ENCODE assay signal across 3 cellular contexts in the genomic region with DNA sequence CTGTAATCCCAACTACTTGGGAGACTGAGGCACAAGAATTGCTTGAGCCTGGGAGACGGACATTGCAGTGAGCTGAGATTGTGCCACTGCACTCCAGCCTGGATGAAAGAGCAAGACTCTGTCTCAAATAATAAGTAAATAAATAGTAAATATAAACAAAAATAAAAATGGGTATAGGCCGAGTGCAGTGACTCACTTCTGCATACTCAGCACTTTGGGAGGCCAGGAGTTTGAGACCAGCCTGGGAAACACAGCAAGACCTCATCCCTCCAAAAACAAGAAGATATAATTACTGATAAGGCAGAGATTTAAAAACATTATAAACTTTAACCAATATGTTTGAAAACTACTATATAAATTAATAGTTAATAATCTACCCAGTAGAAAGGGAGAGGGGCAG.
A peak's percentile ranks its signal among the peaks of the same experiment; 100 is the strongest.
TF ChIP-seq lines count a peak whose summit lies in the region.

No MANE protein-coding gene starts in this region.

TF ChIP-seq in A549, 52 proteins besides CTCF, POLR2A, EP300 and RAD21:
- TF ChIP-seq ELK1 (IDR thresholded peaks at IDR 0.05; ENCODE audit: low read depth, low read length): no peak
- no peak for TF ChIP-seq KDM1A (IDR thresholded peaks at IDR 0.05; ENCODE audit: low read depth)
- TF ChIP-seq, protein P1, sequence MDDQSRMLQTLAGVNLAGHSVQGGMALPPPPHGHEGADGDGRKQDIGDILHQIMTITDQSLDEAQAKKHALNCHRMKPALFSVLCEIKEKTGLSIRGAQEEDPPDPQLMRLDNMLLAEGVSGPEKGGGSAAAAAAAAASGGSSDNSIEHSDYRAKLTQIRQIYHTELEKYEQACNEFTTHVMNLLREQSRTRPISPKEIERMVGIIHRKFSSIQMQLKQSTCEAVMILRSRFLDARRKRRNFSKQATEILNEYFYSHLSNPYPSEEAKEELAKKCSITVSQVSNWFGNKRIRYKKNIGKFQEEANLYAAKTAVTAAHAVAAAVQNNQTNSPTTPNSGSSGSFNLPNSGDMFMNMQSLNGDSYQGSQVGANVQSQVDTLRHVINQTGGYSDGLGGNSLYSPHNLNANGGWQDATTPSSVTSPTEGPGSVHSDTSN (IDR thresholded peaks at IDR 0.05): no peak
- TF ChIP-seq MAZ (IDR thresholded peaks at IDR 0.05; ENCODE audit: borderline replicate concordance, low read depth, low read length): no peak
- TF ChIP-seq MAFK (IDR thresholded peaks at IDR 0.05; ENCODE audit: partially characterized antibody): peak; percentile 80

TF ChIP-seq in IMR-90, 13 proteins besides CTCF, POLR2A, EP300 and RAD21:
- no peak for TF ChIP-seq CEBPB (IDR thresholded peaks at IDR 0.05; ENCODE audit: low read depth, low read length)
- TF ChIP-seq RFX5 (IDR thresholded peaks at IDR 0.05; ENCODE audit: low read depth, low read length): no peak
- TF ChIP-seq MXI1 (IDR thresholded peaks at IDR 0.05; ENCODE audit: borderline replicate concordance, low read depth, low read length): no peak
- no peak for TF ChIP-seq ELK1 (IDR thresholded peaks at IDR 0.05; ENCODE audit: borderline replicate concordance, low read depth, low read length)
- TF ChIP-seq CHD1 (IDR thresholded peaks at IDR 0.05; ENCODE audit: low read depth, low read length): no peak
- TF ChIP-seq MAFK (IDR thresholded peaks at IDR 0.05; ENCODE audit: low read depth, low read length): peak; percentile 88

TF ChIP-seq in H1, 55 proteins besides CTCF, POLR2A, EP300 and RAD21:
- TF ChIP-seq MAFK (IDR thresholded peaks at IDR 0.05; ENCODE audit: low read depth, low read length): peak; percentile 51
- TF ChIP-seq RFX5 (IDR thresholded peaks at IDR 0.05; ENCODE audit: borderline replicate concordance, low read depth, low read length): no peak
TF ChIP-seq in H1: peak in this region for 1.
